ENCODE assay signal across 8 cellular contexts in the genomic region with DNA sequence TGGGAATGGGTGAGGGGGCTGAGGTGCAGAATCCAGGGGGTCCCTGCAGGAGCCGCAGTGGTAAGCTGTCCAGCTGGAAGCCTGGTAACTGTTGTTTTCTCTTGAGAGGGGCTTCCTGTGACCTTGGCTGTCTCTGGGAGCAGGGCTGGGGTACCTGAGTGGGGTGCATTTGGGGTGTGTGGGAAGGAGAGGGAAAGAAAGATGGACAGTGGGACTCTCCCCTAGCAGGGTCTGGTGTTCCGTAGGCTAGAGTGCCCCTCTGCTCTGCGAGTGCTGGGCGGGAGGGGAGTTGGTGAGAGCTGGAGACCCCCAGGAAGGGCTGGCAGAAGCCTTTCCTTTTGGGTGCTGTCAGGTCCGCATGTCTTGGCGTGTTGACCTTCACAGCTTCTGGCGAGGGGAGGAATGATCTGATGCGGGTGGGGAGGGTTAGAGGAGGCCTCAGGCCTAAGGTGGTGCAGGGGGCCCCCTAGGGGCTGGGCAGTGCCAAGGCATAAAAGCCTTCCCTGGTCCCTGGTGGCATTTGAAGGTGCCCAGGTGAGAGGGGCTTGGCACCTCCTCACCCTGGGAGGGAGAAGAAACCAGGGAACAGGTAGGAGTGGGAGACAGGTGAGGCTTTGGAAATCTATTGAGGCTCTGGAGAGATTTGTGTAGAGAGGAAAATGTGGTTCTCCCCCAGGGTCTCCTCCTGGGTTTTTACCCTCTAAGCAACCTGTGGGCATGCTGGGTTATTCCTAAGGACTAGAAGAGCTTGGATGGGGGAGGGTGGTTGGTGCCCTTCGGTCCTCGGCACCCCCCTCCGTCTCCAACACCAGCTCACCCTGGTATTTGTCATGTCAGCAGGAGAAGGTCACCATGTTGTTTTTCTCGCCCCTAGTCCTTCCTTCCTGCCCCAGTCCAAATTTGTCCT. TPM values are rescaled to one million over a fixed set of nuclear protein-coding genes. Genes with fewer than 3 reads are reported as not detected.
DNase-seq lines count a peak whose midpoint lies in the region; ATAC-seq and TF ChIP-seq lines count a peak whose summit lies in the region.

No MANE protein-coding gene starts in this region.

- peak; percentile 84 for TF ChIP-seq CTCF in activated CD8-positive, alpha-beta T cell treated with anti-CD3 and anti-CD28 coated beads for 36 hours (IDR thresholded peaks at IDR 0.05)
- TF ChIP-seq CTCF in epithelial cell of proximal tubule (conservative IDR thresholded peaks at IDR 0.05; ENCODE audit: low read depth, low read length), result peak; percentile 90
- peak; percentile 76 to 91 (median 79) for TF ChIP-seq CTCF in transverse colon (IDR thresholded peaks at IDR 0.05)

- peak overlapping the region; percentile 62 for H3K4me3 ChIP-seq in epithelial cell of proximal tubule (ENCODE audit: low read depth, low read length)
- peak overlapping the region; percentile 14 to 88 (median 83) for H3K4me3 ChIP-seq in transverse colon

- H3K27me3 ChIP-seq in transverse colon, result no peaks in the 10 kb centered on the region

- peak; percentile 62 for TF ChIP-seq POLR2A in transverse colon (IDR thresholded peaks at IDR 0.05)

- intact Hi-C loops in activated CD8-positive, alpha-beta T cell treated with anti-CD3 and anti-CD28 coated beads for 36 hours (cut with micrococcal nuclease), result loop anchor here (5.0 kb wide), 1 partner anchor 51 kb away; no protein-coding TSS in a partner anchor
- intact Hi-C loops in transverse colon (cut with DNase I; ENCODE audit: low total_unique reads), result no loop called here

- H3K36me3 Mint-ChIP-seq in activated CD8-positive, alpha-beta T cell treated with anti-CD3 and anti-CD28 coated beads for 36 hours (ENCODE audit: low read depth), result peaks cover 63% of the 10 kb centered on the region
- no peaks in the 10 kb centered on the region for H3K36me3 Mint-ChIP-seq in naive thymus-derived CD8-positive, alpha-beta T cell

- H3K9me3 Mint-ChIP-seq in activated CD8-positive, alpha-beta T cell treated with anti-CD3 and anti-CD28 coated beads for 36 hours, result no peaks in the 10 kb centered on the region
- no peaks in the 10 kb centered on the region for H3K9me3 Mint-ChIP-seq in naive thymus-derived CD8-positive, alpha-beta T cell

- in situ Hi-C loops in transverse colon (cut with MboI; ENCODE audit: low pct_ligation_motif_present in 1 of 4, low pct_unique_long_range_greater_than_20kb in 1 of 4, low sequenced_read_pairs in 3 of 4), result loop anchor here in 2 of 4 donors (25.0 kb wide), 1 partner anchor 111 kb away; no protein-coding TSS in a partner anchor

- TF ChIP-seq EP300 in transverse colon (IDR thresholded peaks at IDR 0.05; ENCODE audit: low read depth), result no peak

- ATAC-seq in GM19395 (IDR thresholded peaks at IDR 0.05; ENCODE audit: unreplicated experiment), result peak; percentile 32
- ATAC-seq in activated CD8-positive, alpha-beta T cell treated with anti-CD3 and anti-CD28 coated beads for 36 hours, result peak; percentile 31
- ATAC-seq in naive thymus-derived CD8-positive, alpha-beta T cell, result no peak
- no peak for ATAC-seq in HG02623 (IDR thresholded peaks at IDR 0.05; ENCODE audit: unreplicated experiment)

- POLR2A ChIA-PET in activated CD8-positive, alpha-beta T cell treated with anti-CD3 and anti-CD28 coated beads for 36 hours (lab: Charles Lee), result interaction anchor here (0.5 to 2.6 kb wide), 8 partner anchors 12 to 405 kb away, joined by 3 to 9 read pairs (median 3); no protein-coding TSS in a partner anchor
- POLR2A ChIA-PET in naive thymus-derived CD8-positive, alpha-beta T cell (lab: Charles Lee), result no interaction called here

- 45% methylated on average over 12 of the region's 12 CpGs; no CpG with 5 or more reads in 1 of the 2 donors for WGBS in transverse colon (ENCODE audit: low coverage in 1 of 2), 2 donors

- peak overlapping the region; percentile 96 to 99 (median 96) for H3K27ac ChIP-seq in transverse colon

- H3K9me3 ChIP-seq in transverse colon, result no peaks in the 10 kb centered on the region

- peaks cover 47% of the 10 kb centered on the region for H3K4me1 Mint-ChIP-seq in activated CD8-positive, alpha-beta T cell treated with anti-CD3 and anti-CD28 coated beads for 36 hours (ENCODE audit: low read depth)
- H3K4me1 Mint-ChIP-seq in naive thymus-derived CD8-positive, alpha-beta T cell, result peaks cover 13 to 39% (median 24%) of the 10 kb centered on the region in 4 donors

- peaks cover 0 to 10% (median 3%) of the 10 kb centered on the region in 4 donors for H3K36me3 ChIP-seq in transverse colon

- H3K27me3 Mint-ChIP-seq in activated CD8-positive, alpha-beta T cell treated with anti-CD3 and anti-CD28 coated beads for 36 hours, result peaks cover 2% of the 10 kb centered on the region
- peaks cover 10 to 32% (median 13%) of the 10 kb centered on the region in 5 donors for H3K27me3 Mint-ChIP-seq in naive thymus-derived CD8-positive, alpha-beta T cell

- CTCF ChIA-PET in activated CD8-positive, alpha-beta T cell treated with anti-CD3 and anti-CD28 coated beads for 36 hours (lab: Charles Lee), result interaction anchor here (0.7 to 3.9 kb wide), 33 partner anchors 9 to 451 kb away, joined by 3 to 43 read pairs (median 5); a partner anchor contains a TSS

- peak; percentile 47 for DNase-seq in CD1c-positive myeloid dendritic cell (ENCODE audit: extremely low spot score)
- peak; percentile 53 for DNase-seq in NCI-H460 (ENCODE audit: extremely low read depth, low read depth)
- peak; percentile 76 for DNase-seq in activated CD8-positive, alpha-beta T cell treated with anti-CD3 and anti-CD28 coated beads for 36 hours
- no peak for DNase-seq in epithelial cell of proximal tubule (ENCODE audit: low read depth)
- DNase-seq in naive thymus-derived CD8-positive, alpha-beta T cell, result peak in 9 of 10 donors; percentile 27 to 69 (median 32)
- DNase-seq in transverse colon, result peak; percentile 82

- peak overlapping the region; percentile 97 for H3K4me3 Mint-ChIP-seq in activated CD8-positive, alpha-beta T cell treated with anti-CD3 and anti-CD28 coated beads for 36 hours
- H3K4me3 Mint-ChIP-seq in naive thymus-derived CD8-positive, alpha-beta T cell, result peak overlapping the region in 6 of 10 donors; percentile 24 to 90 (median 56)

- peaks cover 14 to 59% (median 45%) of the 10 kb centered on the region in 4 donors for H3K4me1 ChIP-seq in transverse colon

- H3K27ac Mint-ChIP-seq in activated CD8-positive, alpha-beta T cell treated with anti-CD3 and anti-CD28 coated beads for 36 hours, result peak overlapping the region; percentile 50
- H3K27ac Mint-ChIP-seq in naive thymus-derived CD8-positive, alpha-beta T cell, result peak overlapping the region in 1 of 10 donors; percentile 64

RNA-seq across cellular contexts. Expression of a gene that starts 3.3 kb away (rescaled TPM):
- total RNA-seq in NCI-H460 (2014; rRNA removed; shearing (Covaris generic)), result 73.7 and 85.5 TPM in 2 replicates
- polyA plus RNA-seq in NCI-H460 (2014; cell fraction: nucleus; rRNA removed), result 91.9 and 128 TPM in 2 replicates
- total RNA-seq in activated CD8-positive, alpha-beta T cell treated with anti-CD3 and anti-CD28 coated beads for 36 hours, result 100 to 1,000 TPM in 1 of 2 experiments, 10 to 100 TPM in 1; 93.7 to 104 TPM
- total RNA-seq in epithelial cell of proximal tubule (103 and 120 TPM in 2 replicates), transverse colon (100 to 1,000 TPM; 131 to 608 (median 203) TPM)
- 1 to 10 TPM; 4.5 to 5.6 TPM for total RNA-seq in naive thymus-derived CD8-positive, alpha-beta T cell
- not detected for polyA plus RNA-seq in naive thymus-derived CD8-positive, alpha-beta T cell

Comparison
In these comparisons a context has a peak if more than half of its experiments do, and no peak if none do; other contexts are left out.
1. ATAC-seq: peak in GM19395 (single experiment) and activated CD8-positive, alpha-beta T cell treated with anti-CD3 and anti-CD28 coated beads for 36 hours (single experiment); none in naive thymus-derived CD8-positive, alpha-beta T cell (0 of 2) and HG02623 (single experiment).
2. RNA of a gene that starts 3.3 kb away (total RNA-seq): 131 to 608 TPM in transverse colon, 103 to 120 TPM in epithelial cell of proximal tubule, 93.7 to 104 TPM in activated CD8-positive, alpha-beta T cell treated with anti-CD3 and anti-CD28 coated beads for 36 hours and 73.7 to 85.5 TPM in NCI-H460; 4.5 to 5.6 TPM in naive thymus-derived CD8-positive, alpha-beta T cell; every median in the first group is over 10 times any median in the second.
3. Peak in every context shown above with its lines, with median percentiles within 50 percentile points of each other: CTCF ChIP-seq.